In the genomic region with DNA sequence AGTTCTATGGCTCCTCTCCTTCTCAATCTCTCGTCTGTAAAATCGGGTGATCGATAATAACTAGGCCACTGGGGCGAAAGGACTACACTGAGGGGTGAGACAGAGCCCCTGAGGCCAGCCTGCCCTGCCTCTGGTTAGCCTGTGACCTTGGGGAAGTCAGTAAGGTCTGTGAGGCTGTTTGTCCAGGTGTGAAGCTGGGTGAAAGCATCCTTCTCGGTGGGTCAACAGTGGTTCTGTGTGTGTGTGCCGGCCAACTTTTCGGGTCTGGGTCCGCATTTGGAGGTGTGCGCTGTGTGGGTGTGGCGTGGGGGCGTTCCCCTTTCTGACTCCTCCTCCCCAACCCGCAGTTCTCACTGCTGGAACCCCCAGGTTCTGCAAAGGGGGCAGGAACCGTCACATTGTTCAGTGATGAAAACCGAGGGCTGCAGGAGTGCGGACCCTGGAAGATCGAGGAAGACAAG, we compare ENCODE assay signal across 9 cellular contexts. TPM values are rescaled to one million over a fixed set of nuclear protein-coding genes. Genes with fewer than 3 reads are reported as not detected.
DNase-seq lines count a peak whose midpoint lies in the region; ATAC-seq and TF ChIP-seq lines count a peak whose summit lies in the region.
"Had no signal": no experiment of that assay in that cellular context is flagged by ENCODE, and none has a peak within 500 bp of the region (broad histone marks: within the 10 kb centered on the region; RNA-seq: fewer than 3 reads in every experiment).

No MANE protein-coding gene starts in this region.

- CTCF ChIA-PET in CD4-positive, alpha-beta memory T cell (lab: Charles Lee; ENCODE audit: partially characterized antibody) = interaction anchor here (1.0 to 3.9 kb wide), 9 partner anchors 8 to 164 kb away, joined by 3 to 40 read pairs (median 11); partner anchors contain the start of gene FAF2
- CTCF ChIA-PET in OCI-LY7 (lab: Charles Lee; ENCODE audit: unreplicated experiment) = interaction anchor here (1.9 kb wide), 1 partner anchor 94 kb away, joined by 5 read pairs; the partner anchor contains the start of gene FAF2

- H3K79me2 ChIP-seq in OCI-LY7 (ENCODE audit: insufficient read depth, low read depth, low read length) = peaks cover 25% of the 10 kb centered on the region; the same call in 1 of the 2 replicates

- intact Hi-C loops in CD4-positive, alpha-beta memory T cell (cut with micrococcal nuclease) = no loop called here
- intact Hi-C loops in OCI-LY7 (cut with micrococcal nuclease; ENCODE audit: unreplicated experiment) = no loop called here

- H3K9me2 ChIP-seq in OCI-LY7 (ENCODE audit: insufficient read depth, low read length) = no peaks in the 10 kb centered on the region

- POLR2A ChIA-PET in CD4-positive, alpha-beta memory T cell (lab: Charles Lee; ENCODE audit: partially characterized antibody) = interaction anchor here (0.9 to 20.1 kb wide), 13 partner anchors 12 to 190 kb away, joined by 3 to 533 read pairs (median 11); partner anchors contain the start of genes CLTB, FAF2, HIGD2A and KIAA1191
- POLR2A ChIA-PET in OCI-LY7 (lab: Charles Lee) = interaction anchor here (0.6 to 1.4 kb wide), 7 partner anchors 8 to 128 kb away, joined by 3 to 4 read pairs (median 3); no protein-coding TSS in a partner anchor

- no peak for ATAC-seq in GM18498 (IDR thresholded peaks at IDR 0.05; ENCODE audit: unreplicated experiment)
- ATAC-seq in HG02571 (IDR thresholded peaks at IDR 0.05; ENCODE audit: unreplicated experiment) = no peak

- H3K27ac Mint-ChIP-seq in CD4-positive, alpha-beta memory T cell = peak overlapping the region; percentile 95 to 100 (median 98)
- H3K27ac Mint-ChIP-seq in activated naive CD8-positive, alpha-beta T cell = peak overlapping the region; percentile 94
- peak overlapping the region; percentile 97 to 100 (median 98) for H3K27ac Mint-ChIP-seq in immature natural killer cell

- H3K4me3 ChIP-seq in CD4-positive, alpha-beta memory T cell (ENCODE audit: low read length in 2 of 2) = peak overlapping the region; percentile 53 to 81
- H3K4me3 ChIP-seq in OCI-LY7 (ENCODE audit: low read depth, low read length, poor library complexity, severe bottlenecking) = peak overlapping the region; percentile 75

- BruUV-seq in OCI-LY7 (replicated peaks; lab: Mats Ljungman, UMichigan) = no TSS peak

- H3K27me3 ChIP-seq in CD4-positive, alpha-beta memory T cell (ENCODE audit: insufficient read depth, low read length) = no peaks in the 10 kb centered on the region

- peak overlapping the region; percentile 83 to 97 (median 92) for H3K4me3 Mint-ChIP-seq in CD4-positive, alpha-beta memory T cell
- peak overlapping the region; percentile 89 for H3K4me3 Mint-ChIP-seq in activated naive CD8-positive, alpha-beta T cell
- peak overlapping the region; percentile 85 to 95 (median 87) for H3K4me3 Mint-ChIP-seq in immature natural killer cell

- peaks cover 0 to 4% (median 0%) of the 10 kb centered on the region in 8 donors for H3K9me3 Mint-ChIP-seq in CD4-positive, alpha-beta memory T cell
- no peaks in the 10 kb centered on the region for H3K9me3 Mint-ChIP-seq in activated naive CD8-positive, alpha-beta T cell (ENCODE audit: low read depth)
- H3K9me3 Mint-ChIP-seq in immature natural killer cell = no peaks in the 10 kb centered on the region

- peaks cover 66% of the 10 kb centered on the region for H3K4me1 ChIP-seq in CD4-positive, alpha-beta memory T cell (ENCODE audit: insufficient read depth, low read length)
- H3K4me1 ChIP-seq in OCI-LY7 (ENCODE audit: insufficient read depth, low read length, poor library complexity, severe bottlenecking) = peaks cover 66% of the 10 kb centered on the region

- peak overlapping the region; percentile 86 for H3K27ac ChIP-seq in CD4-positive, alpha-beta memory T cell (ENCODE audit: low read depth, low read length)
- peak overlapping the region; percentile 89 for H3K27ac ChIP-seq in OCI-LY7 (ENCODE audit: low read depth, low read length, poor library complexity, severe bottlenecking)

- H3K27me3 Mint-ChIP-seq in CD4-positive, alpha-beta memory T cell = no peaks in the 10 kb centered on the region
- no peaks in the 10 kb centered on the region for H3K27me3 Mint-ChIP-seq in activated naive CD8-positive, alpha-beta T cell
- H3K27me3 Mint-ChIP-seq in immature natural killer cell (ENCODE audit: low read depth in 3 of 3) = peaks cover 13 to 23% (median 14%) of the 10 kb centered on the region in 3 donors

- peak overlapping the region; percentile 96 for H3K4me2 ChIP-seq in OCI-LY7 (ENCODE audit: low read length)

- H3K4me1 Mint-ChIP-seq in CD4-positive, alpha-beta memory T cell = peaks cover 45 to 83% (median 59%) of the 10 kb centered on the region in 4 donors
- peaks cover 72% of the 10 kb centered on the region for H3K4me1 Mint-ChIP-seq in activated naive CD8-positive, alpha-beta T cell (ENCODE audit: low read depth)
- H3K4me1 Mint-ChIP-seq in immature natural killer cell = peaks cover 73 to 75% of the 10 kb centered on the region in 2 donors

- H3K36me3 ChIP-seq in CD4-positive, alpha-beta memory T cell (ENCODE audit: insufficient read depth, low read length) = no peaks in the 10 kb centered on the region
- peaks cover 14% of the 10 kb centered on the region; the same call in 1 of the 2 replicates for H3K36me3 ChIP-seq in OCI-LY7 (ENCODE audit: insufficient read depth, low read length)

- H3K36me3 Mint-ChIP-seq in CD4-positive, alpha-beta memory T cell = peaks cover 0 to 14% of the 10 kb centered on the region in 2 donors
- H3K36me3 Mint-ChIP-seq in activated naive CD8-positive, alpha-beta T cell = no peaks in the 10 kb centered on the region
- no peaks in the 10 kb centered on the region for H3K36me3 Mint-ChIP-seq in immature natural killer cell

- DNase-seq in CD4-positive, alpha-beta memory T cell = peak; percentile 56 to 66 (median 62)
- DNase-seq in OCI-LY7 (ENCODE audit: low spot score) (peak; percentile 75), immature natural killer cell (peak; percentile 45 to 60 (median 55)), islet precursor cell (no peak)
- peak in 2 of 3 donors; percentile 43 to 66 for DNase-seq in stimulated activated CD4-positive, alpha-beta T cell treated with anti-CD3 and anti-CD28 coated beads, TNF-alpha, amount 100 ng/mL, for 1 hour (ENCODE audit: low read depth in 3 of 3, low spot score in 1 of 3)

- H4K20me1 ChIP-seq in OCI-LY7 (ENCODE audit: insufficient read depth, low read length) = no peaks in the 10 kb centered on the region

- no peak for TF ChIP-seq CTCF in OCI-LY7 (conservative IDR thresholded peaks at IDR 0.05; ENCODE audit: low read length)

- H2AFZ ChIP-seq in OCI-LY7 (ENCODE audit: low read length) = peak overlapping the region; percentile 3; the same call in 1 of the 2 replicates

- H3K9me3 ChIP-seq in CD4-positive, alpha-beta memory T cell (ENCODE audit: control insufficient read depth in 1 of 2, low read length in 2 of 2) = no peaks in the 10 kb centered on the region
- H3K9me3 ChIP-seq in OCI-LY7 (ENCODE audit: low read length) = no peaks in the 10 kb centered on the region

RNA-seq across cellular contexts. Expression of gene RNF44, which starts 5.0 kb away (rescaled TPM):
- 100 to 1,000 TPM; 247 to 262 TPM for total RNA-seq in CD4-positive, alpha-beta memory T cell
- polyA plus RNA-seq in CD4-positive, alpha-beta memory T cell = 1 to 10 TPM; 1.1 to 7.1 TPM
- 47.4 and 61.2 TPM in 2 replicates for total RNA-seq in OCI-LY7 (2014; rRNA removed; shearing (Covaris generic))
- total RNA-seq in OCI-LY7 (2022) = 164 and 207 TPM in 2 replicates
- 1 to 10 TPM; 1.2 to 9.8 (median 2.0) TPM for polyA plus RNA-seq in immature natural killer cell

RNA-seq across cellular contexts. Expression of gene CDHR2, which starts 7.0 kb away (rescaled TPM):
- total RNA-seq in CD4-positive, alpha-beta memory T cell = 1 to 10 TPM; 2.9 TPM
- polyA plus RNA-seq in CD4-positive, alpha-beta memory T cell = not detected
- 0.25 and 0.33 TPM in 2 replicates for total RNA-seq in OCI-LY7 (2014; rRNA removed; shearing (Covaris generic))
- 2.8 and 3.8 TPM in 2 replicates for total RNA-seq in OCI-LY7 (2022)
- not detected for polyA plus RNA-seq in immature natural killer cell
- total RNA-seq: renal cortical epithelial cell had no signal
